In genomic region chr3:141096981-141097380, GRCh38 we compare ENCODE assay signal across 28 cellular contexts. TPM values are rescaled to one million over a fixed set of nuclear protein-coding genes. Genes with fewer than 3 reads are reported as not detected.
"Had no signal": no experiment of that assay in that cellular context is flagged by ENCODE, and none has a peak within 500 bp of the region (broad histone marks: within the 10 kb centered on the region; RNA-seq: fewer than 3 reads in every experiment).

No MANE protein-coding gene starts in this region.

- H3K4me1 ChIP-seq: left lung, right lobe of liver, upper lobe of left lung had no signal

- ATAC-seq: effector memory CD8-positive, alpha-beta T cell; esophagus mucosa; gastrocnemius medialis; heart left ventricle; left cardiac atrium; left lung; naive thymus-derived CD4-positive, alpha-beta T cell; right lobe of liver; stimulated activated naive CD8-positive, alpha-beta T cell treated with anti-CD3 and anti-CD28 coated beads, Interleukin-15, amount 100 ng/mL, for 72 hours had no signal

- H3K36me3 ChIP-seq: gastrocnemius medialis, heart left ventricle, left lung, ovary, right lobe of liver, tibial artery, upper lobe of left lung had no signal

- DNase-seq: caudate nucleus; cerebellar nuclear complex; cortex of kidney; effector memory CD8-positive, alpha-beta T cell; foreskin fibroblast; gastrocnemius medialis; heart left ventricle; left cardiac atrium; left lung; mesenchymal stem cell; midbrain; naive thymus-derived CD4-positive, alpha-beta T cell; nucleus accumbens; ovary; right lobe of liver; small intestine; stimulated activated CD4-positive, alpha-beta T cell treated with anti-CD3 and anti-CD28 coated beads, Interleukin-15, amount 100 ng/mL, for 24 hours; stimulated activated CD4-positive, alpha-beta T cell treated with anti-CD3 and anti-CD28 coated beads, Interleukin-2, amount 100 ng/mL, for 48 hours; stimulated activated naive CD4-positive, alpha-beta T cell; stimulated activated naive CD8-positive, alpha-beta T cell treated with anti-CD3 and anti-CD28 coated beads, Interleukin-15, amount 100 ng/mL, for 72 hours; testis; upper lobe of left lung had no signal

- H3K9me3 ChIP-seq: gastrocnemius medialis, heart left ventricle, left lung, ovary, right lobe of liver, testis, tibial artery, upper lobe of left lung had no signal

- H3K27me3 ChIP-seq: gastrocnemius medialis, heart left ventricle, hepatocyte, left lung, ovary, right lobe of liver, testis, tibial artery, upper lobe of left lung had no signal

- H3K4me3 ChIP-seq: gastrocnemius medialis, heart left ventricle, hepatocyte, left lung, ovary, right lobe of liver, testis, tibial artery, upper lobe of left lung had no signal

- H3K4me2 ChIP-seq: hepatocyte had no signal

- H3K27ac ChIP-seq: epithelial cell of prostate, gastrocnemius medialis, heart left ventricle, hepatocyte, left lung, ovary, right lobe of liver, testis, tibial artery, upper lobe of left lung had no signal

- H2AFZ ChIP-seq: hepatocyte had no signal

RNA-seq across cellular contexts. Expression of gene SPSB4, which starts 45.8 kb away (rescaled TPM):
- total RNA-seq: esophagus mucosa; glomerular endothelial cell; naive thymus-derived CD4-positive, alpha-beta T cell; pulmonary artery endothelial cell had no signal
- polyA plus RNA-seq: naive thymus-derived CD4-positive, alpha-beta T cell had no signal
